In the genomic region with DNA sequence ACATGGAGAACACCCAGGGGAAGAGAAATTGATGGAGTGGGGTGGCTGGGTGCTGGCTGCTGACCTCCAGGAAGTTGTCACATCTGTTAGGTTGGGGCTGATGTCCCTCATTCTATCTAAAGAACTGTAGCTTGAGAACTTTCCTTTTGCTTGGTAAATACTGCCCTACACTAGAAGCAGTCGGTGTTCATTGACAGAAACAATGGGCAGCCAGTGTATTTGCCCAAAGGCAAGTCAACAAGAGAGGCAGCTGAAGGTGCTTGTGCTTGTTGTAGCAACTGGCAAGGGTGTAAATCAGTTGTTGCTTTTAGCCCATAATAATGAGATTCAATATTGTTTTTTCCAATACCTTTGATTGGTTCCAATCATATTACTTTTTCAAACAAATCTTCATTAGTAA, we compare ENCODE assay signal across 10 cellular contexts. TPM values are rescaled to one million over a fixed set of nuclear protein-coding genes. Genes with fewer than 3 reads are reported as not detected.
DNase-seq lines count a peak whose midpoint lies in the region; ATAC-seq lines count a peak whose summit lies in the region.
"Had no signal": no experiment of that assay in that cellular context is flagged by ENCODE, and none has a peak within 500 bp of the region (broad histone marks: within the 10 kb centered on the region; RNA-seq: fewer than 3 reads in every experiment).

No MANE protein-coding gene starts in this region.

- ATAC-seq in activated CD4-positive, alpha-beta T cell treated with anti-CD3 and anti-CD28 coated beads for 36 hours, result no peak
- no peak for ATAC-seq in effector memory CD8-positive, alpha-beta T cell (replicated peaks)

- peak overlapping the region; percentile 77 for H3K4me3 ChIP-seq in skeletal muscle satellite cell (ENCODE audit: low read length)

- H3K27me3 Mint-ChIP-seq in activated CD4-positive, alpha-beta T cell treated with anti-CD3 and anti-CD28 coated beads for 36 hours, result no peaks in the 10 kb centered on the region
- no peaks in the 10 kb centered on the region for H3K27me3 Mint-ChIP-seq in effector memory CD8-positive, alpha-beta T cell

- peaks cover 3% of the 10 kb centered on the region for H3K36me3 Mint-ChIP-seq in activated CD4-positive, alpha-beta T cell treated with anti-CD3 and anti-CD28 coated beads for 36 hours (ENCODE audit: low read depth)
- H3K36me3 Mint-ChIP-seq in effector memory CD8-positive, alpha-beta T cell (ENCODE audit: insufficient read depth), result peaks cover 15% of the 10 kb centered on the region

- H3K36me3 ChIP-seq in skeletal muscle satellite cell (ENCODE audit: insufficient read depth, low read length), result no peaks in the 10 kb centered on the region

- H3K4me1 ChIP-seq in skeletal muscle satellite cell (ENCODE audit: control insufficient read depth, insufficient read depth, low read length), result peaks cover 4% of the 10 kb centered on the region

- H3K9me3 Mint-ChIP-seq in activated CD4-positive, alpha-beta T cell treated with anti-CD3 and anti-CD28 coated beads for 36 hours (ENCODE audit: low read depth), result no peaks in the 10 kb centered on the region
- H3K9me3 Mint-ChIP-seq in effector memory CD8-positive, alpha-beta T cell, result no peaks in the 10 kb centered on the region

- H3K4me2 ChIP-seq in skeletal muscle satellite cell (ENCODE audit: low read length), result peak overlapping the region; percentile 98

- H3K4me3 Mint-ChIP-seq in activated CD4-positive, alpha-beta T cell treated with anti-CD3 and anti-CD28 coated beads for 36 hours, result peak overlapping the region; percentile 84
- peak overlapping the region; percentile 90 to 93 for H3K4me3 Mint-ChIP-seq in effector memory CD8-positive, alpha-beta T cell

- CTCF ChIA-PET in activated CD4-positive, alpha-beta T cell treated with anti-CD3 and anti-CD28 coated beads for 36 hours (lab: Charles Lee), result interaction anchor here (0.6 to 3.6 kb wide), 7 partner anchors 39 to 447 kb away, joined by 3 to 12 read pairs (median 4); no protein-coding TSS in a partner anchor

- intact Hi-C loops in activated CD4-positive, alpha-beta T cell treated with anti-CD3 and anti-CD28 coated beads for 36 hours (cut with DNase I, micrococcal nuclease), result loop anchor here in 1 of 2 experiments (1.0 kb wide), 1 partner anchor 100 kb away; the partner anchor contains the start of genes ARFIP1 and TIGD4

- H3K27me3 ChIP-seq in skeletal muscle satellite cell (ENCODE audit: control insufficient read depth, insufficient read depth, low read length), result no peaks in the 10 kb centered on the region

- no peak overlapping the region for H3K9ac ChIP-seq in skeletal muscle satellite cell (ENCODE audit: low read depth, low read length)

- H3K27ac Mint-ChIP-seq in activated CD4-positive, alpha-beta T cell treated with anti-CD3 and anti-CD28 coated beads for 36 hours, result no peak overlapping the region
- H3K27ac Mint-ChIP-seq in effector memory CD8-positive, alpha-beta T cell, result peak overlapping the region; percentile 96

- H3K4me1 Mint-ChIP-seq in activated CD4-positive, alpha-beta T cell treated with anti-CD3 and anti-CD28 coated beads for 36 hours, result peaks cover 47% of the 10 kb centered on the region
- H3K4me1 Mint-ChIP-seq in effector memory CD8-positive, alpha-beta T cell (ENCODE audit: low read depth in 2 of 2), result peaks cover 32 to 44% of the 10 kb centered on the region in 2 donors

- POLR2A ChIA-PET in activated CD4-positive, alpha-beta T cell treated with anti-CD3 and anti-CD28 coated beads for 36 hours (lab: Charles Lee), result interaction anchor here (0.7 kb wide), 1 partner anchor 797 kb away, joined by 3 read pairs; no protein-coding TSS in a partner anchor

- H3K9me3 ChIP-seq in skeletal muscle satellite cell (replicated peaks; ENCODE audit: low read length), result no peaks in the 10 kb centered on the region

- DNase-seq in activated CD4-positive, alpha-beta T cell treated with anti-CD3 and anti-CD28 coated beads for 36 hours, result no peak
- no peak for DNase-seq in activated CD4-positive, alpha-beta T cell treated with anti-CD3 and anti-CD28 coated beads, Interleukin-2, amount 50 U/mL, for 1 hour
- DNase-seq in NCI-H748 treated with DMSO at 0.1 percent for 48 hours (lab: John Stamatoyannopoulos, UW), result peak; percentile 21
- no peak for DNase-seq in effector memory CD8-positive, alpha-beta T cell
- DNase-seq in T1000 (lab: John Stamatoyannopoulos, UW), result no peak
- DNase-seq in stimulated activated CD4-positive, alpha-beta T cell treated with anti-CD3 and anti-CD28 coated beads, Interleukin-2, amount 100 ng/mL, for 24 hours, result no peak
- DNase-seq in stimulated activated CD4-positive, alpha-beta T cell treated with anti-CD3 and anti-CD28 coated beads, Interleukin-1b, Interleukin-23, amount 100 ng/mL, for 48 hours, result no peak
- DNase-seq: NCI-H1048; stimulated activated CD4-positive, alpha-beta T cell treated with anti-CD3 and anti-CD28 coated beads, Interleukin-4, amount 100 ng/mL, for 24 hours had no signal

RNA-seq across cellular contexts. Expression of gene TMEM154, which starts 1.0 kb away (rescaled TPM):
- 10 to 100 TPM; 15.2 to 21.2 TPM for total RNA-seq in activated CD4-positive, alpha-beta T cell treated with anti-CD3 and anti-CD28 coated beads for 36 hours
- 3.9 and 9.6 TPM in 2 replicates for total RNA-seq in skeletal muscle satellite cell (2012; rRNA removed)
